Comparison of ENCODE assay signal across 1 cellular context in the genomic region with DNA sequence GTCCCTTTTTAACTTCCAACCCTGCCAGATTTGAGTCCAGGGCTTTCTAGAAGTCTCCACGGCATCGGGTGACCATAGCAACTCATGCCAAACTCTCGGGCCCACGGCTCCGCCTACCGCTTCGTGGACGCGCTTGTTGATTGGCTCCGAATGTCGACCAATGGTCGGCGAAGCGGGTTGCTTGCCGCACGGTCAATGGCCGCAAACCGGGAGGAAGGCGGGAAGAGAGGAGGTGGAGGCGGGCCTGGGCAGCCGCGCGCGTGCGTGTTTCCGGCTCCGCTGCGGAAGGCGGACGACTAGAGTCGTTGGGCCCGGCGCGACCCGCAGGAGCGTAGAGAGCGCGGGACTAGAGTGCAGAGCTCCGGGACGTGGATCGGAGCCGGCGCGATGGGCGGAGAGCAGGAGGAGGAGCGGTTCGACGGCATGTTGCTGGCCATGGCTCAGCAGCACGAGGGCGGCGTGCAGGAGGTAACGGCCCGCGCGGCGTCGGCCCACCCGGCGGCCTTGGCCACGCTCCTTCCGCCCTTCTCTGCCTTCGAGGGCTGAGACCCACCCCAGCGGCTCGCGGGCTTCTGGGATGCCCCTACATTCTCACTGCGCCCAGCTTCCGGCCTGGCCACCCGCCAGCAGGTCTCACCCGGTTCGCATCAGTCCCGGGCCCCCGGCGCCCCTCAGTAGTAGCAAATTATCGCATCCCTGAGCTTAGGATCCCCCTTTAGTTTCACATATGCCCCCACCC.
TF ChIP-seq lines count a peak whose summit lies in the region.

A gene (plus strand): TSS at position 282 of the 739 bp plus-strand sequence. CDS start 106 bp downstream, at position 388.

TF ChIP-seq in HepG2, 621 proteins besides CTCF, POLR2A, EP300 and RAD21 (continued from another document and continues in another):
- TF ChIP-seq, protein P1, sequence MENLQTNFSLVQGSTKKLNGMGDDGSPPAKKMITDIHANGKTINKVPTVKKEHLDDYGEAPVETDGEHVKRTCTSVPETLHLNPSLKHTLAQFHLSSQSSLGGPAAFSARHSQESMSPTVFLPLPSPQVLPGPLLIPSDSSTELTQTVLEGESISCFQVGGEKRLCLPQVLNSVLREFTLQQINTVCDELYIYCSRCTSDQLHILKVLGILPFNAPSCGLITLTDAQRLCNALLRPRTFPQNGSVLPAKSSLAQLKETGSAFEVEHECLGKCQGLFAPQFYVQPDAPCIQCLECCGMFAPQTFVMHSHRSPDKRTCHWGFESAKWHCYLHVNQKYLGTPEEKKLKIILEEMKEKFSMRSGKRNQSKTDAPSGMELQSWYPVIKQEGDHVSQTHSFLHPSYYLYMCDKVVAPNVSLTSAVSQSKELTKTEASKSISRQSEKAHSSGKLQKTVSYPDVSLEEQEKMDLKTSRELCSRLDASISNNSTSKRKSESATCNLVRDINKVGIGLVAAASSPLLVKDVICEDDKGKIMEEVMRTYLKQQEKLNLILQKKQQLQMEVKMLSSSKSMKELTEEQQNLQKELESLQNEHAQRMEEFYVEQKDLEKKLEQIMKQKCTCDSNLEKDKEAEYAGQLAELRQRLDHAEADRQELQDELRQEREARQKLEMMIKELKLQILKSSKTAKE (CRISPR knock-in tag; IDR thresholded peaks at IDR 0.05; ENCODE audit: borderline replicate concordance) = no peak
- peak; percentile 93 for TF ChIP-seq GABPA (IDR thresholded peaks at IDR 0.05; ENCODE audit: low read depth, low read length)
- peak; percentile 94 for TF ChIP-seq GABPA (CRISPR knock-in tag; IDR thresholded peaks at IDR 0.05; ENCODE audit: low read depth)
- no peak for TF ChIP-seq MAFG (CRISPR knock-in tag; IDR thresholded peaks at IDR 0.05)
- peak; percentile 62 for TF ChIP-seq BCL6 (CRISPR knock-in tag; IDR thresholded peaks at IDR 0.05)
- no peak for TF ChIP-seq MAZ (IDR thresholded peaks at IDR 0.05; ENCODE audit: borderline replicate concordance, low read depth, low read length)
- TF ChIP-seq MAZ (CRISPR knock-in tag; IDR thresholded peaks at IDR 0.05; ENCODE audit: low read depth) = peak; percentile 81
- peak; percentile 90; the same call in 1 of the 2 replicates for TF ChIP-seq ZNF879 (CRISPR knock-in tag; IDR thresholded peaks at IDR 0.05)
- no peak for TF ChIP-seq ADNP (CRISPR knock-in tag; IDR thresholded peaks at IDR 0.05)
- no peak; the same call in none of the 2 replicates for TF ChIP-seq ZNF232 (CRISPR knock-in tag; IDR thresholded peaks at IDR 0.05; ENCODE audit: borderline replicate concordance)
- no peak for TF ChIP-seq ZNF484 (CRISPR knock-in tag; IDR thresholded peaks at IDR 0.05; ENCODE audit: borderline replicate concordance, low read depth)
- TF ChIP-seq, protein P2, sequence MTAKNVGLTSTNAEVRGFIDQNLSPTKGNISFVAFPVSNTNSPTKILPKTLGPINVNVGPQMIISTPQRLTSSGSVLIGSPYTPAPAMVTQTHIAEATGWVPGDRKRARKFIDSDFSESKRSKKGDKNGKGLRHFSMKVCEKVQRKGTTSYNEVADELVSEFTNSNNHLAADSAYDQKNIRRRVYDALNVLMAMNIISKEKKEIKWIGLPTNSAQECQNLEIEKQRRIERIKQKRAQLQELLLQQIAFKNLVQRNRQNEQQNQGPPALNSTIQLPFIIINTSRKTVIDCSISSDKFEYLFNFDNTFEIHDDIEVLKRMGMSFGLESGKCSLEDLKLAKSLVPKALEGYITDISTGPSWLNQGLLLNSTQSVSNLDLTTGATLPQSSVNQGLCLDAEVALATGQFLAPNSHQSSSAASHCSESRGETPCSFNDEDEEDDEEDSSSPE (CRISPR knock-in tag; IDR thresholded peaks at IDR 0.05) = peak; percentile 87
- TF ChIP-seq, protein P3, sequence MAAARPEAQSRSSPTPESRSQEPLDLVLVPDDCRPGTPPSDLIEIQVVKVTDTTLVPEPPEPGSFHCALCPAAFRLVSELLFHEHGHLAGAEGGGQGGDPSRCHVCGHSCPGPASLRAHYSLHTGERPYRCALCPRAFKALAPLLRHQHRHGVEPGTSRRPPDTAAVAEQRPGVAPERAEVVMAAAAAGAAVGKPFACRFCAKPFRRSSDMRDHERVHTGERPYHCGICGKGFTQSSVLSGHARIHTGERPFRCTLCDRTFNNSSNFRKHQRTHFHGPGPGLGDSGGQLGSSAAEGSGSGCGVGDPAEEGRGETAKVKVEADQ (CRISPR knock-in tag; IDR thresholded peaks at IDR 0.05; ENCODE audit: borderline replicate concordance) = no peak; the same call in 1 of the 2 replicates
- no peak for TF ChIP-seq CCAR2 (optimal IDR thresholded peaks at IDR 0.05; ENCODE audit: low read depth, low read length)
- TF ChIP-seq ZNF780A (CRISPR knock-in tag; IDR thresholded peaks at IDR 0.05) = no peak
- no peak for TF ChIP-seq AGO1 (IDR thresholded peaks at IDR 0.05; ENCODE audit: low read depth, low read length, poor library complexity, severe bottlenecking)
- 0 out of 2 replicates have a peak, but pooled peaks have one; percentile 35 for TF ChIP-seq PITX1 (CRISPR knock-in tag; IDR thresholded peaks at IDR 0.05)
- TF ChIP-seq ZSCAN31 (CRISPR knock-in tag; IDR thresholded peaks at IDR 0.05; ENCODE audit: low read depth) = peak; percentile 55; the same call in 1 of the 2 replicates
- peak; percentile 92; the same call in 1 of the 2 replicates for TF ChIP-seq ZNF20 (CRISPR knock-in tag; IDR thresholded peaks at IDR 0.05)
- TF ChIP-seq ZNF343 (CRISPR knock-in tag; IDR thresholded peaks at IDR 0.05) = peak; percentile 71; the same call in 1 of the 2 replicates
- TF ChIP-seq KAT7 (CRISPR knock-in tag; IDR thresholded peaks at IDR 0.05; ENCODE audit: borderline replicate concordance) = peak; percentile 93; the same call in 1 of the 2 replicates
- peak; percentile 47; the same call in 1 of the 2 replicates for TF ChIP-seq ZNF552 (CRISPR knock-in tag; IDR thresholded peaks at IDR 0.05; ENCODE audit: borderline replicate concordance)
- no peak for TF ChIP-seq ZFAT (CRISPR knock-in tag; conservative IDR thresholded peaks at IDR 0.05)
- TF ChIP-seq ZBTB3 (CRISPR knock-in tag; IDR thresholded peaks at IDR 0.05; ENCODE audit: borderline replicate concordance, low read depth) = no peak; the same call in 1 of the 2 replicates
- TF ChIP-seq TCF7 (IDR thresholded peaks at IDR 0.05; ENCODE audit: low read depth) = no peak
- TF ChIP-seq ZNF296 (CRISPR knock-in tag; conservative IDR thresholded peaks at IDR 0.05) = no peak; the same call in none of the 2 replicates
- TF ChIP-seq THAP11 (CRISPR knock-in tag; IDR thresholded peaks at IDR 0.05) = peak; percentile 82
- TF ChIP-seq ZNF7 (CRISPR knock-in tag; IDR thresholded peaks at IDR 0.05) = no peak
- TF ChIP-seq ZNF282 (IDR thresholded peaks at IDR 0.05; ENCODE audit: partially characterized antibody) = no peak
- TF ChIP-seq, protein P4, sequence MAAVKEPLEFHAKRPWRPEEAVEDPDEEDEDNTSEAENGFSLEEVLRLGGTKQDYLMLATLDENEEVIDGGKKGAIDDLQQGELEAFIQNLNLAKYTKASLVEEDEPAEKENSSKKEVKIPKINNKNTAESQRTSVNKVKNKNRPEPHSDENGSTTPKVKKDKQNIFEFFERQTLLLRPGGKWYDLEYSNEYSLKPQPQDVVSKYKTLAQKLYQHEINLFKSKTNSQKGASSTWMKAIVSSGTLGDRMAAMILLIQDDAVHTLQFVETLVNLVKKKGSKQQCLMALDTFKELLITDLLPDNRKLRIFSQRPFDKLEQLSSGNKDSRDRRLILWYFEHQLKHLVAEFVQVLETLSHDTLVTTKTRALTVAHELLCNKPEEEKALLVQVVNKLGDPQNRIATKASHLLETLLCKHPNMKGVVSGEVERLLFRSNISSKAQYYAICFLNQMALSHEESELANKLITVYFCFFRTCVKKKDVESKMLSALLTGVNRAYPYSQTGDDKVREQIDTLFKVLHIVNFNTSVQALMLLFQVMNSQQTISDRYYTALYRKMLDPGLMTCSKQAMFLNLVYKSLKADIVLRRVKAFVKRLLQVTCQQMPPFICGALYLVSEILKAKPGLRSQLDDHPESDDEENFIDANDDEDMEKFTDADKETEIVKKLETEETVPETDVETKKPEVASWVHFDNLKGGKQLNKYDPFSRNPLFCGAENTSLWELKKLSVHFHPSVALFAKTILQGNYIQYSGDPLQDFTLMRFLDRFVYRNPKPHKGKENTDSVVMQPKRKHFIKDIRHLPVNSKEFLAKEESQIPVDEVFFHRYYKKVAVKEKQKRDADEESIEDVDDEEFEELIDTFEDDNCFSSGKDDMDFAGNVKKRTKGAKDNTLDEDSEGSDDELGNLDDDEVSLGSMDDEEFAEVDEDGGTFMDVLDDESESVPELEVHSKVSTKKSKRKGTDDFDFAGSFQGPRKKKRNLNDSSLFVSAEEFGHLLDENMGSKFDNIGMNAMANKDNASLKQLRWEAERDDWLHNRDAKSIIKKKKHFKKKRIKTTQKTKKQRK (IDR thresholded peaks at IDR 0.05; ENCODE audit: low read length) = no peak
- TF ChIP-seq MXD4 (CRISPR knock-in tag; IDR thresholded peaks at IDR 0.05) = peak; percentile 74; the same call in 1 of the 2 replicates
- peak; percentile 24; the same call in 1 of the 2 replicates for TF ChIP-seq NCOR1 (IDR thresholded peaks at IDR 0.05; ENCODE audit: borderline replicate concordance, low read length)
- TF ChIP-seq SMC3 (IDR thresholded peaks at IDR 0.05; ENCODE audit: low read length) = no peak
- TF ChIP-seq ZNF672 (CRISPR knock-in tag; IDR thresholded peaks at IDR 0.05) = no peak
- TF ChIP-seq ZNF138 (CRISPR knock-in tag; IDR thresholded peaks at IDR 0.05; ENCODE audit: low read depth) = peak; percentile 96
- no peak for TF ChIP-seq TCF7L2 (IDR thresholded peaks at IDR 0.05; ENCODE audit: low read depth, low read length)
- TF ChIP-seq HOXA5 (CRISPR knock-in tag; IDR thresholded peaks at IDR 0.05) = peak; percentile 78; the same call in 1 of the 2 replicates
- TF ChIP-seq, protein P5, sequence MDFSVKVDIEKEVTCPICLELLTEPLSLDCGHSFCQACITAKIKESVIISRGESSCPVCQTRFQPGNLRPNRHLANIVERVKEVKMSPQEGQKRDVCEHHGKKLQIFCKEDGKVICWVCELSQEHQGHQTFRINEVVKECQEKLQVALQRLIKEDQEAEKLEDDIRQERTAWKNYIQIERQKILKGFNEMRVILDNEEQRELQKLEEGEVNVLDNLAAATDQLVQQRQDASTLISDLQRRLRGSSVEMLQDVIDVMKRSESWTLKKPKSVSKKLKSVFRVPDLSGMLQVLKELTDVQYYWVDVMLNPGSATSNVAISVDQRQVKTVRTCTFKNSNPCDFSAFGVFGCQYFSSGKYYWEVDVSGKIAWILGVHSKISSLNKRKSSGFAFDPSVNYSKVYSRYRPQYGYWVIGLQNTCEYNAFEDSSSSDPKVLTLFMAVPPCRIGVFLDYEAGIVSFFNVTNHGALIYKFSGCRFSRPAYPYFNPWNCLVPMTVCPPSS (IDR thresholded peaks at IDR 0.05) = no peak
- TF ChIP-seq TEAD2 (CRISPR knock-in tag; IDR thresholded peaks at IDR 0.05) = no peak
- peak; percentile 91 for TF ChIP-seq PHF8 (CRISPR knock-in tag; IDR thresholded peaks at IDR 0.05)
- no peak; the same call in 1 of the 2 replicates for TF ChIP-seq ZNF570 (CRISPR knock-in tag; IDR thresholded peaks at IDR 0.05; ENCODE audit: borderline replicate concordance)
- peak; percentile 88 for TF ChIP-seq ZNF589 (CRISPR knock-in tag; conservative IDR thresholded peaks at IDR 0.05)
- TF ChIP-seq, protein P6, sequence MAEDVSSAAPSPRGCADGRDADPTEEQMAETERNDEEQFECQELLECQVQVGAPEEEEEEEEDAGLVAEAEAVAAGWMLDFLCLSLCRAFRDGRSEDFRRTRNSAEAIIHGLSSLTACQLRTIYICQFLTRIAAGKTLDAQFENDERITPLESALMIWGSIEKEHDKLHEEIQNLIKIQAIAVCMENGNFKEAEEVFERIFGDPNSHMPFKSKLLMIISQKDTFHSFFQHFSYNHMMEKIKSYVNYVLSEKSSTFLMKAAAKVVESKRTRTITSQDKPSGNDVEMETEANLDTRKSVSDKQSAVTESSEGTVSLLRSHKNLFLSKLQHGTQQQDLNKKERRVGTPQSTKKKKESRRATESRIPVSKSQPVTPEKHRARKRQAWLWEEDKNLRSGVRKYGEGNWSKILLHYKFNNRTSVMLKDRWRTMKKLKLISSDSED (CRISPR knock-in tag; IDR thresholded peaks at IDR 0.05) = 0 out of 2 replicates have a peak, but pooled peaks have one; percentile 6
- TF ChIP-seq, protein P7, sequence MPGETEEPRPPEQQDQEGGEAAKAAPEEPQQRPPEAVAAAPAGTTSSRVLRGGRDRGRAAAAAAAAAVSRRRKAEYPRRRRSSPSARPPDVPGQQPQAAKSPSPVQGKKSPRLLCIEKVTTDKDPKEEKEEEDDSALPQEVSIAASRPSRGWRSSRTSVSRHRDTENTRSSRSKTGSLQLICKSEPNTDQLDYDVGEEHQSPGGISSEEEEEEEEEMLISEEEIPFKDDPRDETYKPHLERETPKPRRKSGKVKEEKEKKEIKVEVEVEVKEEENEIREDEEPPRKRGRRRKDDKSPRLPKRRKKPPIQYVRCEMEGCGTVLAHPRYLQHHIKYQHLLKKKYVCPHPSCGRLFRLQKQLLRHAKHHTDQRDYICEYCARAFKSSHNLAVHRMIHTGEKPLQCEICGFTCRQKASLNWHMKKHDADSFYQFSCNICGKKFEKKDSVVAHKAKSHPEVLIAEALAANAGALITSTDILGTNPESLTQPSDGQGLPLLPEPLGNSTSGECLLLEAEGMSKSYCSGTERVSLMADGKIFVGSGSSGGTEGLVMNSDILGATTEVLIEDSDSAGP (CRISPR knock-in tag; IDR thresholded peaks at IDR 0.05; ENCODE audit: borderline replicate concordance) = peak; percentile 88; the same call in 1 of the 2 replicates
- no peak; the same call in 1 of the 2 replicates for TF ChIP-seq NCOA2 (CRISPR knock-in tag; IDR thresholded peaks at IDR 0.05)
- TF ChIP-seq MATR3 (CRISPR knock-in tag; IDR thresholded peaks at IDR 0.05) = no peak
- TF ChIP-seq MEIS1 (CRISPR knock-in tag; IDR thresholded peaks at IDR 0.05; ENCODE audit: borderline replicate concordance) = peak; percentile 19; the same call in 1 of the 2 replicates
- TF ChIP-seq ZNF761 (CRISPR knock-in tag; conservative IDR thresholded peaks at IDR 0.05) = 0 out of 2 replicates have a peak, but pooled peaks have one; percentile 63
- TF ChIP-seq ZNF292 (CRISPR knock-in tag; IDR thresholded peaks at IDR 0.05; ENCODE audit: borderline replicate concordance, low read depth) = no peak
- TF ChIP-seq PHF5A (CRISPR knock-in tag; IDR thresholded peaks at IDR 0.05; ENCODE audit: low read depth, unreplicated experiment) = no peak
- TF ChIP-seq ZNF251 (CRISPR knock-in tag; IDR thresholded peaks at IDR 0.05) = 0 out of 2 replicates have a peak, but pooled peaks have one; percentile 86
- peak; percentile 86 for TF ChIP-seq PHF20 (CRISPR knock-in tag; IDR thresholded peaks at IDR 0.05)
- TF ChIP-seq RBFOX2 (IDR thresholded peaks at IDR 0.05; ENCODE audit: low read depth, low read length) = peak; percentile 97
- no peak; the same call in 1 of the 2 replicates for TF ChIP-seq SMYD3 (CRISPR knock-in tag; IDR thresholded peaks at IDR 0.05)
- peak; percentile 97 for TF ChIP-seq SP2 (CRISPR knock-in tag; IDR thresholded peaks at IDR 0.05)
- no peak for TF ChIP-seq SUZ12 (IDR thresholded peaks at IDR 0.05; ENCODE audit: low read depth, low read length)
- no peak for TF ChIP-seq TBX3 (IDR thresholded peaks at IDR 0.05; ENCODE audit: borderline replicate concordance)
- TF ChIP-seq BORCS8-MEF2B (CRISPR knock-in tag; IDR thresholded peaks at IDR 0.05) = peak; percentile 53; the same call in 1 of the 2 replicates
